ENCODE assay signal across 20 cellular contexts in the genomic region with DNA sequence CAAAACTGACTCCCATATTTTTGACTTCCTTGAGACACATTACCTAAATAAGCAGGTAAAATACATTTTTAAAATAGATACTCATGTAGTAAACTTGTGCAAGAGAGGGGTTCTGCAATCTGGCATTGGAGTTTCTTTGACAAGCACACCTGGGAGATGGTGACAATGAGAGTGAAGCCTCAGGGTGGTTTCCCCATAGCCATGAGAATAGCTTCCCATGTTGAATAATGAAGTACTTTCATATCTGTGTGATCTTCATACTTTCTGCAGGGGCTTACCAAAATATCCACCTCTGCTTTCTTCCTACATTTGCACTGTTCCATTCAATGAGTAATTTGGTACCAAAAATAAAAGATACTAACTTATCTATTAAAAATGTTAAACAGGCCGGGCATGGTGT. TPM values are rescaled to one million over a fixed set of nuclear protein-coding genes. Genes with fewer than 3 reads are reported as not detected.
DNase-seq lines count a peak whose midpoint lies in the region; ATAC-seq and TF ChIP-seq lines count a peak whose summit lies in the region.
"Had no signal": no experiment of that assay in that cellular context is flagged by ENCODE, and none has a peak within 500 bp of the region (broad histone marks: within the 10 kb centered on the region; RNA-seq: fewer than 3 reads in every experiment).

No MANE protein-coding gene starts in this region.

- peaks cover 4% of the 10 kb centered on the region for H3K4me1 Mint-ChIP-seq in activated naive CD8-positive, alpha-beta T cell treated with anti-CD3 and anti-CD28 coated beads for 36 hours
- H3K4me1 Mint-ChIP-seq: memory B cell had no signal

- H3K27me3 Mint-ChIP-seq in activated naive CD8-positive, alpha-beta T cell treated with anti-CD3 and anti-CD28 coated beads for 36 hours: no peaks in the 10 kb centered on the region
- H3K27me3 Mint-ChIP-seq: memory B cell had no signal

- DNase-seq in HK-2 (ENCODE audit: unreplicated experiment): no peak
- DNase-seq in GM03348 (ENCODE audit: low spot score): no peak
- DNase-seq in activated naive CD8-positive, alpha-beta T cell treated with anti-CD3 and anti-CD28 coated beads for 36 hours: no peak
- DNase-seq in RWPE1 (ENCODE audit: low spot score): no peak
- DNase-seq: activated CD4-positive, alpha-beta T cell treated with anti-CD3 and anti-CD28 coated beads for 4 hours; activated CD8-positive, alpha-beta memory T cell treated with anti-CD3 and anti-CD28 coated beads, Interleukin-2, amount 50 U/mL, for 48 hours; aorta; DMS53; hypothalamus; NCI-H1092; NCI-H748 treated with DMSO at 0.1 percent for 48 hours; stimulated activated CD4-positive, alpha-beta T cell treated with anti-CD3 and anti-CD28 coated beads, Interleukin-12 subunit alpha, Interleukin-12 subunit beta, amount 100 ng/mL, for 4 hours; stomach had no signal

- TF ChIP-seq CTCF in RWPE1 (conservative IDR thresholded peaks at IDR 0.05; ENCODE audit: low read depth): no peak

- H3K27ac Mint-ChIP-seq in activated naive CD8-positive, alpha-beta T cell treated with anti-CD3 and anti-CD28 coated beads for 36 hours: no peak overlapping the region
- H3K27ac Mint-ChIP-seq: memory B cell had no signal

- H3K9me3 Mint-ChIP-seq in activated naive CD8-positive, alpha-beta T cell treated with anti-CD3 and anti-CD28 coated beads for 36 hours: no peaks in the 10 kb centered on the region

- ATAC-seq in GM18498 (IDR thresholded peaks at IDR 0.05; ENCODE audit: unreplicated experiment) (peak; percentile 46), GM19395 (IDR thresholded peaks at IDR 0.05; ENCODE audit: unreplicated experiment) (peak; percentile 59), HG02678 (IDR thresholded peaks at IDR 0.05; ENCODE audit: unreplicated experiment) (peak; percentile 60), HG03439 (IDR thresholded peaks at IDR 0.05; ENCODE audit: unreplicated experiment) (peak; percentile 50)
- ATAC-seq: Panc1 had no signal

- H3K27ac ChIP-seq in RWPE1: no peak overlapping the region
- H3K27ac ChIP-seq: KMS-11, stomach had no signal

- CTCF ChIA-PET in RWPE1 (lab: Yijun Ruan, JAX): no interaction called here

- H3K36me3 Mint-ChIP-seq in activated naive CD8-positive, alpha-beta T cell treated with anti-CD3 and anti-CD28 coated beads for 36 hours: no peaks in the 10 kb centered on the region
- H3K36me3 Mint-ChIP-seq: memory B cell had no signal

- POLR2A ChIA-PET in RWPE1 (lab: Yijun Ruan, JAX; ENCODE audit: low non-redundant PET): no interaction called here

- H3K4me3 Mint-ChIP-seq in activated naive CD8-positive, alpha-beta T cell treated with anti-CD3 and anti-CD28 coated beads for 36 hours: no peak overlapping the region
- H3K4me3 Mint-ChIP-seq: memory B cell had no signal

RNA-seq across cellular contexts. Expression of a gene that starts 44.7 kb away (rescaled TPM):
- total RNA-seq in activated naive CD8-positive, alpha-beta T cell treated with anti-CD3 and anti-CD28 coated beads for 36 hours: not detected
